ENCODE assay signal across 8 cellular contexts in the genomic region with DNA sequence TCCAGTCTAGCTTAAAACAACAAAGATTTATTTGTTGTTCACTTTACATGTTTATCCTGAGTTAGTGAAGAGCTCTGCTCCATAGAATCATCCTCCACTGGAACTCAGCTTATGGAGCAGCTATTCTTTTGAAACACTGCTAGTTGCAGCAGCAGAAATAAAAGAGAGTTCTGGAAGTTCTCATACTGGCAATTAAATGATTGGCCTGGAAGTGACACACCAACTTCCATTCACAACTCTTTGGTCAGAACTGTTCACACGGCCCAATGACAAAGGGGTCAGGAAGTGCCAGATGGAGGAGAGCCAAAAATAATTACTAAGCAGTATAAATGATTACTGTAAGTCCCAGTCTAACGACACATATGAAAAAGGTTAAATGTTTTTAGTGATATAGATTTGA. TPM values are rescaled to one million over a fixed set of nuclear protein-coding genes. Genes with fewer than 3 reads are reported as not detected.
DNase-seq lines count a peak whose midpoint lies in the region; TF ChIP-seq lines count a peak whose summit lies in the region.

No MANE protein-coding gene starts in this region.

- TF ChIP-seq CTCF in glutamatergic neuron (IDR thresholded peaks at IDR 0.05; ENCODE audit: partially characterized antibody, unreplicated experiment) = no peak
- no peak for TF ChIP-seq CTCF in GM20000 (IDR thresholded peaks at IDR 0.05; ENCODE audit: extremely low read depth, missing control alignments)

- peak overlapping the region in 3 of 11 experiments; percentile 2 to 39 (median 16); a peak in 5 of 22 replicates for H3K27ac ChIP-seq in BLaER1 treated with 17β-estradiol and CSF1 and Interleukin-3, amounts not matched to agents 10 nM and 100 nM
- peak overlapping the region; percentile 28 for H3K27ac ChIP-seq in muscle layer of duodenum (ENCODE audit: low read length)

- no peak overlapping the region for H3K4me3 Mint-ChIP-seq in glutamatergic neuron (ENCODE audit: unreplicated experiment)

- H3K9ac ChIP-seq in BLaER1 treated with 17β-estradiol and CSF1 and Interleukin-3, amounts not matched to agents 10 nM and 100 nM = no peak overlapping the region

- no peaks in the 10 kb centered on the region for H3K9me3 ChIP-seq in BLaER1 treated with 17β-estradiol and CSF1 and Interleukin-3, amounts not matched to agents 10 nM and 100 nM (replicated peaks in 1 of 11)
- H3K9me3 ChIP-seq in MG63 (no peaks in the 10 kb centered on the region), muscle layer of duodenum (ENCODE audit: control insufficient read depth in 1 of 2, low read length in 2 of 2) (no peaks in the 10 kb centered on the region)

- H3K27me3 Mint-ChIP-seq in glutamatergic neuron (ENCODE audit: unreplicated experiment) = no peaks in the 10 kb centered on the region

- peaks cover 22% of the 10 kb centered on the region for H3K4me1 Mint-ChIP-seq in glutamatergic neuron (ENCODE audit: low read depth, unreplicated experiment)

- peak overlapping the region in 9 of 11 experiments; percentile 17 to 56 (median 40); a peak in 17 of 22 replicates for H3K4me2 ChIP-seq in BLaER1 treated with 17β-estradiol and CSF1 and Interleukin-3, amounts not matched to agents 10 nM and 100 nM

- intact Hi-C loops in posterior vena cava (cut with DNase I) = no loop called here

- peaks cover 74 to 100% (median 95%) of the 10 kb centered on the region in 11 experiments for H4K20me1 ChIP-seq in BLaER1 treated with 17β-estradiol and CSF1 and Interleukin-3, amounts not matched to agents 10 nM and 100 nM

- peaks cover 37 to 81% (median 69%) of the 10 kb centered on the region in 11 experiments for H3K36me3 ChIP-seq in BLaER1 treated with 17β-estradiol and CSF1 and Interleukin-3, amounts not matched to agents 10 nM and 100 nM
- H3K36me3 ChIP-seq in MG63 (peaks cover 13% of the 10 kb centered on the region), muscle layer of duodenum (ENCODE audit: control insufficient read depth in 1 of 2, insufficient read depth in 2 of 2, low read length in 2 of 2) (no peaks in the 10 kb centered on the region)

- H3K27ac Mint-ChIP-seq in glutamatergic neuron (ENCODE audit: unreplicated experiment) = no peak overlapping the region

- no peaks in the 10 kb centered on the region for H3K27me3 ChIP-seq in BLaER1 treated with 17β-estradiol and CSF1 and Interleukin-3, amounts not matched to agents 10 nM and 100 nM
- no peaks in the 10 kb centered on the region for H3K27me3 ChIP-seq in MG63
- no peaks in the 10 kb centered on the region for H3K27me3 ChIP-seq in muscle layer of duodenum (ENCODE audit: low read depth, low read length)

- H3K4me3 ChIP-seq in BLaER1 treated with 17β-estradiol and CSF1 and Interleukin-3, amounts not matched to agents 10 nM and 100 nM = no peak overlapping the region
- H3K4me3 ChIP-seq in MG63 (no peak overlapping the region), muscle layer of duodenum (ENCODE audit: low read depth in 1 of 2, low read length in 2 of 2) (no peak overlapping the region)

- no peaks in the 10 kb centered on the region for H3K9me3 Mint-ChIP-seq in glutamatergic neuron (ENCODE audit: unreplicated experiment)

- DNase-seq in MG63 = peak; percentile 38
- DNase-seq in dermis blood vessel endothelial cell = peak; percentile 97
- DNase-seq in glutamatergic neuron = no peak
- DNase-seq in GM20000 (ENCODE audit: low spot score) = no peak
- DNase-seq in SIG-M5 treated with dmso at 0.1 percent for 504 hours (lab: John Stamatoyannopoulos, UW; ENCODE audit: unreplicated experiment) = no peak
- DNase-seq in posterior vena cava (ENCODE audit: low spot score) = no peak

- H3K4me1 ChIP-seq in BLaER1 treated with 17β-estradiol and CSF1 and Interleukin-3, amounts not matched to agents 10 nM and 100 nM = peaks cover 18 to 64% (median 37%) of the 10 kb centered on the region in 10 experiments
- H3K4me1 ChIP-seq in muscle layer of duodenum (ENCODE audit: control insufficient read depth in 1 of 2, insufficient read depth in 2 of 2, low read length in 2 of 2) = peaks cover 12 to 31% of the 10 kb centered on the region in 2 donors

- H3K36me3 Mint-ChIP-seq in glutamatergic neuron (ENCODE audit: unreplicated experiment) = no peaks in the 10 kb centered on the region

RNA-seq across cellular contexts. Expression of gene FBXO11, which starts 39.1 kb away (rescaled TPM):
- total RNA-seq in MG63 (2014; rRNA removed; shearing (Covaris generic); ENCODE audit: low replicate concordance) = 22.2 and 22.5 TPM in 2 replicates
- total RNA-seq in dermis blood vessel endothelial cell = 55.1 and 120 TPM in 2 replicates
- 135 TPM for total RNA-seq in glutamatergic neuron (ENCODE audit: unreplicated experiment)
- total RNA-seq in posterior vena cava = 10 to 100 TPM; 61.2 to 64.6 TPM

Comparison
In these comparisons a context has a peak if more than half of its experiments do, and no peak if none do; other contexts are left out.
1. DNase-seq: peak in MG63 (single experiment) and dermis blood vessel endothelial cell (single experiment); none in glutamatergic neuron (single experiment), GM20000 (single experiment), SIG-M5 treated with dmso at 0.1 percent for 504 hours (single experiment) and posterior vena cava (single experiment).